ENCODE assay signal across 24 cellular contexts in genomic region chr11:93522448-93522847, GRCh38. TPM values are rescaled to one million over a fixed set of nuclear protein-coding genes. Genes with fewer than 3 reads are reported as not detected.
A peak's percentile ranks its signal among the peaks of the same experiment; 100 is the strongest.
DNase-seq lines count a peak whose midpoint lies in the region; ATAC-seq, FAIRE-seq and TF ChIP-seq lines count a peak whose summit lies in the region.
"Had no signal": no experiment of that assay in that cellular context is flagged by ENCODE, and none has a peak within 500 bp of the region (broad histone marks: within the 10 kb centered on the region; RNA-seq: fewer than 3 reads in every experiment).

No MANE protein-coding gene starts in this region.

- H4K20me1 ChIP-seq in H1 (replicated peaks in 1 of 2; ENCODE audit: control insufficient read depth in 1 of 2, insufficient read depth in 2 of 2, low read length in 2 of 2) = peaks cover 2 to 6% of the 10 kb centered on the region in 2 experiments

- no peak overlapping the region for H3K9ac ChIP-seq in H1 (replicated peaks in 1 of 4; ENCODE audit: extremely low read depth in 1 of 4, low read depth in 3 of 4, low read length in 3 of 4)
- H3K9ac ChIP-seq: neural progenitor cell, parathyroid adenoma had no signal

- no peak for TF ChIP-seq CTCF in H1 (IDR thresholded peaks at IDR 0.05; ENCODE audit: control extremely low read depth in 1 of 3, insufficient read depth in 1 of 3, low read depth in 1 of 3, low read length in 3 of 3)
- TF ChIP-seq CTCF in gastroesophageal sphincter (IDR thresholded peaks at IDR 0.05) = no peak
- TF ChIP-seq CTCF in upper lobe of left lung (IDR thresholded peaks at IDR 0.05) = no peak

- H3K4me2 ChIP-seq in H1 (ENCODE audit: insufficient read depth in 1 of 2, low read depth in 2 of 2, low read length in 2 of 2) = peak overlapping the region in 1 of 2 experiments; percentile 27; a peak in 1 of 4 replicates
- H3K4me2 ChIP-seq: neural progenitor cell had no signal

- DNase-seq in activated CD4-positive, alpha-beta T cell treated with anti-CD3 and anti-CD28 coated beads, Interleukin-2, amount 10 ng/mL, durations not matched to agents 7 days and 5 days = no peak
- DNase-seq in activated CD4-positive, alpha-beta T cell treated with anti-CD3 and anti-CD28 coated beads for 1 hour = no peak
- DNase-seq in NCI-H774 (lab: John Stamatoyannopoulos, UW) (peak; percentile 41), H1 (ENCODE audit: low read depth in 1 of 2, low spot score in 2 of 2) (no peak), middle frontal gyrus (ENCODE audit: extremely low spot score, low spot score) (no peak), upper lobe of left lung (no peak)
- DNase-seq: activated CD4-positive, alpha-beta T cell treated with anti-CD3 and anti-CD28 coated beads, Interleukin-2, amount 50 U/mL, for 4 hours; activated CD4-positive, CD25-positive, alpha-beta regulatory T cell; activated CD8-positive, alpha-beta memory T cell treated with anti-CD3 and anti-CD28 coated beads, Interleukin-2, amount 50 U/mL, for 4 hours; activated naive CD4-positive, alpha-beta T cell treated with anti-CD3 and anti-CD28 coated beads, Interleukin-2, amount 50 U/mL, for 16 hours; dermis blood vessel endothelial cell; DMS 273 treated with DMSO at 0.1 percent for 48 hours; endodermal cell; NCI-H1436 treated with DMSO at 0.1 percent for 48 hours; retina; SHP77 treated with DMSO at 0.1 percent for 48 hours; stimulated activated naive CD8-positive, alpha-beta T cell treated with anti-CD3 and anti-CD28 coated beads, Interleukin-15, Interleukin-2, amounts not matched to agents 100 U/mL and 50 U/mL, for 24 hours had no signal

- H3K23me2 ChIP-seq in H1 (ENCODE audit: low read depth, low read length) = no peaks in the 10 kb centered on the region

- H2BK12ac ChIP-seq in H1 (ENCODE audit: low read depth, low read length) = 0 out of 2 replicates have a peak overlapping the region, but pooled peaks have one; percentile 40

- H3K9me3 ChIP-seq in H1 (ENCODE audit: insufficient read depth in 2 of 2, low read depth in 1 of 2, low read length in 1 of 2) (no peaks in the 10 kb centered on the region), gastroesophageal sphincter (no peaks in the 10 kb centered on the region), upper lobe of left lung (no peaks in the 10 kb centered on the region)
- H3K9me3 ChIP-seq: body of pancreas had no signal

- no peak for FAIRE-seq in H1 (lab: Jason Lieb, UNC)
- FAIRE-seq: RCC 7860 had no signal

- H3K27ac ChIP-seq in H1 (ENCODE audit: low read depth, low read length) (no peak overlapping the region), gastroesophageal sphincter (no peak overlapping the region), upper lobe of left lung (no peak overlapping the region)
- H3K27ac ChIP-seq: body of pancreas, neural progenitor cell, parathyroid adenoma had no signal

- no peak overlapping the region for H3K23ac ChIP-seq in H1 (ENCODE audit: insufficient read length)

- no peak overlapping the region for H4K5ac ChIP-seq in H1 (ENCODE audit: insufficient read length, low read depth, low read length)

- peaks cover 32% of the 10 kb centered on the region for H3K36me3 Mint-ChIP-seq in activated CD4-positive, alpha-beta T cell treated with anti-CD3 and anti-CD28 coated beads, Interleukin-2, amount 10 ng/mL, durations not matched to agents 7 days and 5 days (ENCODE audit: low read depth)

- no peak for TF ChIP-seq POLR2A in H1 (IDR thresholded peaks at IDR 0.05; ENCODE audit: control extremely low read depth in 1 of 2, low read depth in 2 of 2, low read length in 2 of 2)
- no peak for TF ChIP-seq POLR2A in gastroesophageal sphincter (IDR thresholded peaks at IDR 0.05)
- TF ChIP-seq POLR2A in upper lobe of left lung (IDR thresholded peaks at IDR 0.05) = no peak

- H3K4me1 ChIP-seq in H1 (replicated peaks in 1 of 4; ENCODE audit: control insufficient read depth in 3 of 4, insufficient read depth in 4 of 4, low read length in 3 of 4) (peaks cover 2 to 19% (median 8%) of the 10 kb centered on the region in 4 experiments; a peak in 5 of 7 replicates), gastroesophageal sphincter (peaks cover 0 to 15% (median 0%) of the 10 kb centered on the region in 3 donors), upper lobe of left lung (peaks cover 21 to 35% (median 24%) of the 10 kb centered on the region in 4 donors)

- peak overlapping the region; percentile 9 for H3K27ac Mint-ChIP-seq in activated CD4-positive, alpha-beta T cell treated with anti-CD3 and anti-CD28 coated beads, Interleukin-2, amount 10 ng/mL, durations not matched to agents 7 days and 5 days
- H3K27ac Mint-ChIP-seq: endodermal cell, neural progenitor cell had no signal

- whole genome bisulfite sequencing in H1 (ENCODE audit: extremely low coverage in 1 of 2, insufficient coverage in 1 of 2, insufficient read length in 1 of 2, insufficient replicate concordance in 2 of 2, low coverage in 1 of 2, low lambda C conversion rate in 2 of 2, missing lambda C conversion rate in 1 of 2), 2 experiments = 85% methylated on average over 6 of the region's 6 CpGs; no CpG with 5 or more reads in 1 of the 2 experiments
- WGBS in gastroesophageal sphincter (ENCODE audit: low coverage in 1 of 2), 2 donors = 81 to 88% methylated on average over 6 of the region's 6 CpGs
- WGBS in upper lobe of left lung, 2 donors = 79 to 93% methylated on average over 6 of the region's 6 CpGs

- no peak overlapping the region for H2AK5ac ChIP-seq in H1 (ENCODE audit: low read depth, low read length)

- H3K27me3 Mint-ChIP-seq in activated CD4-positive, alpha-beta T cell treated with anti-CD3 and anti-CD28 coated beads, Interleukin-2, amount 10 ng/mL, durations not matched to agents 7 days and 5 days = no peaks in the 10 kb centered on the region

- no peaks in the 10 kb centered on the region for H3K9me3 Mint-ChIP-seq in activated CD4-positive, alpha-beta T cell treated with anti-CD3 and anti-CD28 coated beads, Interleukin-2, amount 10 ng/mL, durations not matched to agents 7 days and 5 days
- H3K9me3 Mint-ChIP-seq: endodermal cell, neural progenitor cell had no signal

- no peak overlapping the region; the same call in 1 of the 2 replicates for H3K18ac ChIP-seq in H1 (ENCODE audit: extremely low read depth, low read length)

- H2BK5ac ChIP-seq in H1 (ENCODE audit: low read depth, low read length) = peak overlapping the region; percentile 20; the same call in 1 of the 2 replicates

- TF ChIP-seq EP300 in H1 (IDR thresholded peaks at IDR 0.05; ENCODE audit: borderline replicate concordance in 1 of 2, low read depth in 2 of 2, low read length in 2 of 2) (no peak), gastroesophageal sphincter (IDR thresholded peaks at IDR 0.05) (no peak), upper lobe of left lung (IDR thresholded peaks at IDR 0.05) (no peak)

- no peak overlapping the region for H2BK120ac ChIP-seq in H1 (replicated peaks; ENCODE audit: low read depth, low read length)

- H3K4me3 ChIP-seq in H1 (ENCODE audit: extremely low read depth in 1 of 4, insufficient read depth in 2 of 4, low read depth in 3 of 4, low read length in 4 of 4) = no peak overlapping the region
- no peak overlapping the region for H3K4me3 ChIP-seq in gastroesophageal sphincter
- no peak overlapping the region for H3K4me3 ChIP-seq in upper lobe of left lung
- H3K4me3 ChIP-seq: body of pancreas, neural progenitor cell, skin epidermis had no signal

- H3K4ac ChIP-seq in H1 (replicated peaks; ENCODE audit: insufficient read length, low read depth, low read length) = no peak overlapping the region

- H2BK15ac ChIP-seq in H1 (ENCODE audit: low read length) = no peak overlapping the region

- H3K27me3 ChIP-seq in H1 (replicated peaks in 1 of 4; ENCODE audit: control insufficient read depth in 3 of 4, extremely low read depth in 1 of 4, insufficient read depth in 3 of 4, low read length in 3 of 4) (no peaks in the 10 kb centered on the region), gastroesophageal sphincter (no peaks in the 10 kb centered on the region), upper lobe of left lung (no peaks in the 10 kb centered on the region)
- H3K27me3 ChIP-seq: body of pancreas, neural progenitor cell had no signal

- H2BK20ac ChIP-seq in H1 (ENCODE audit: low read length) = no peak overlapping the region

- POLR2A ChIA-PET in activated CD4-positive, alpha-beta T cell treated with anti-CD3 and anti-CD28 coated beads, Interleukin-2, amount 10 ng/mL, durations not matched to agents 7 days and 5 days (lab: Charles Lee) = no interaction called here
- POLR2A ChIA-PET in H1 (lab: Charles Lee; ENCODE audit: partially characterized antibody) = no interaction called here

- no peak overlapping the region for H4K8ac ChIP-seq in H1 (ENCODE audit: extremely low read depth, insufficient read depth, low read length)

- H3K56ac ChIP-seq in H1 (replicated peaks; ENCODE audit: insufficient read length, low read depth, low read length) = no peak overlapping the region

- no peaks in the 10 kb centered on the region for H3K36me3 ChIP-seq in H1 (ENCODE audit: control insufficient read depth in 2 of 4, insufficient read depth in 4 of 4, low read length in 3 of 4)
- H3K36me3 ChIP-seq in gastroesophageal sphincter = peaks cover 0 to 10% of the 10 kb centered on the region in 2 donors
- no peaks in the 10 kb centered on the region for H3K36me3 ChIP-seq in upper lobe of left lung
- H3K36me3 ChIP-seq: neural progenitor cell had no signal

- no peak overlapping the region for H4K91ac ChIP-seq in H1 (replicated peaks; ENCODE audit: insufficient read length, low read length)

- peaks cover 93% of the 10 kb centered on the region for H3K4me1 Mint-ChIP-seq in activated CD4-positive, alpha-beta T cell treated with anti-CD3 and anti-CD28 coated beads, Interleukin-2, amount 10 ng/mL, durations not matched to agents 7 days and 5 days

- no peak for TF ChIP-seq RAD21 in H1 (IDR thresholded peaks at IDR 0.05 in 1 of 2, conservative IDR thresholded peaks at IDR 0.05 in 1 of 2; ENCODE audit: low read depth in 2 of 2, low read length in 2 of 2)

- H3K14ac ChIP-seq in H1 (ENCODE audit: insufficient read length) = no peak overlapping the region

- CTCF ChIA-PET in activated CD4-positive, alpha-beta T cell treated with anti-CD3 and anti-CD28 coated beads, Interleukin-2, amount 10 ng/mL, durations not matched to agents 7 days and 5 days (lab: Charles Lee) = interaction anchor here (1.8 kb wide), 1 partner anchor 8 kb away, joined by 4 read pairs; no protein-coding TSS in a partner anchor
- CTCF ChIA-PET in H1 (lab: Charles Lee; ENCODE audit: partially characterized antibody) = interaction anchor here (0.8 to 1.5 kb wide), 3 partner anchors 22 to 756 kb away, joined by 4 to 5 read pairs (median 4); no protein-coding TSS in a partner anchor

- peaks cover 7% of the 10 kb centered on the region for H3K79me1 ChIP-seq in H1 (ENCODE audit: low read depth, low read length)

- H3K4me3 Mint-ChIP-seq in activated CD4-positive, alpha-beta T cell treated with anti-CD3 and anti-CD28 coated beads, Interleukin-2, amount 10 ng/mL, durations not matched to agents 7 days and 5 days = no peak overlapping the region
- H3K4me3 Mint-ChIP-seq: endodermal cell, neural progenitor cell had no signal

- no peak overlapping the region for H2AFZ ChIP-seq in H1 (ENCODE audit: low read length)
- H2AFZ ChIP-seq: neural progenitor cell, parathyroid adenoma had no signal

- H3K79me2 ChIP-seq in H1 (ENCODE audit: control insufficient read depth in 1 of 2, insufficient read depth in 2 of 2, low read length in 2 of 2) = peaks cover 2 to 71% of the 10 kb centered on the region in 2 experiments; a peak in 3 of 4 replicates

- no peak for ATAC-seq in gastroesophageal sphincter
- no peak for ATAC-seq in upper lobe of left lung (ENCODE audit: low FRiP score in 2 of 2)
- ATAC-seq: body of pancreas; left lobe of liver; stimulated activated naive CD8-positive, alpha-beta T cell treated with anti-CD3 and anti-CD28 coated beads, Interleukin-15, Interleukin-2, amounts not matched to agents 100 U/mL and 50 U/mL, for 24 hours had no signal

RNA-seq across cellular contexts. Expression of gene SMCO4, which starts 20.7 kb away (rescaled TPM):
- 10 to 100 TPM; 35.4 to 41.9 TPM for total RNA-seq in activated CD4-positive, alpha-beta T cell treated with anti-CD3 and anti-CD28 coated beads, Interleukin-2, amount 10 ng/mL, durations not matched to agents 7 days and 5 days
- 53.9 and 57.0 TPM in 2 replicates for total RNA-seq in H1 (2021; fragmentation: NEBNext Ultra II Directional; extraction: Animal tissue kit (Norgen Biotek cat#: 25700))
- polyA plus RNA-seq in H1 (2011; rRNA removed) = 33.2 and 36.6 TPM in 2 replicates
- 42.7 TPM for polyA plus RNA-seq in H1 (2011; cell fraction: cytosol; rRNA removed)
- polyA plus RNA-seq in H1 (2011; cell fraction: nucleus; rRNA removed) = 27.2 TPM
- 59.3 to 89.7 TPM (median 68.0 TPM) in 4 replicates for polyA plus RNA-seq in H1 (2012, experiment 1 of 2)
- polyA plus RNA-seq in H1 (2012, experiment 2 of 2) = 20.9 TPM
- polyA plus RNA-seq in H1 (2013, experiment 1 of 2) = 33.7 TPM
- 33.9 TPM for polyA plus RNA-seq in H1 (2013, experiment 2 of 2)
- polyA minus RNA-seq in H1 (2011; rRNA and poly(A)+ RNA removed) = 7.9 and 12.2 TPM in 2 replicates
- 17.5 TPM for polyA minus RNA-seq in H1 (2011; cell fraction: cytosol; rRNA and poly(A)+ RNA removed)
- polyA minus RNA-seq in H1 (2011; cell fraction: nucleus; rRNA and poly(A)+ RNA removed) = 9.4 TPM
- total RNA-seq in gastroesophageal sphincter (10 to 100 TPM in 3 of 4 donors, 1 to 10 TPM in 1; 5.6 to 15.5 (median 11.6) TPM), upper lobe of left lung (10 to 100 TPM; 13.6 to 62.4 (median 42.1) TPM)
